7 cellular contexts compared by ENCODE assay signal in genomic region chr22:19172213-19173046, GRCh38. TPM values are rescaled to one million over a fixed set of nuclear protein-coding genes. Genes with fewer than 3 reads are reported as not detected.
DNase-seq lines count a peak whose midpoint lies in the region; ATAC-seq, FAIRE-seq and TF ChIP-seq lines count a peak whose summit lies in the region.

No MANE protein-coding gene starts in this region.

- DNase-seq in HL-60 (ENCODE audit: low read depth in 1 of 2, low spot score in 1 of 2) (no peak), stomach (no peak), AG08395 (ENCODE audit: low spot score) (no peak), urothelium cell line (ENCODE audit: low spot score) (no peak)
- no peak for DNase-seq in activated naive CD4-positive, alpha-beta T cell treated with anti-CD3 and anti-CD28 coated beads, Interleukin-2, amount 50 U/mL, for 72 hours (ENCODE audit: low spot score in 2 of 2)

- intact Hi-C loops in stomach (cut with DNase I; ENCODE audit: low total_unique reads): no loop called here

- H3K36me3 ChIP-seq in iPS-20b (ENCODE audit: insufficient read depth, low read depth, low read length): peaks cover 14% of the 10 kb centered on the region; the same call in 1 of the 2 replicates
- peaks cover 0 to 4% (median 2%) of the 10 kb centered on the region in 4 donors for H3K36me3 ChIP-seq in stomach

- TF ChIP-seq CTCF in HL-60 (IDR thresholded peaks at IDR 0.05; ENCODE audit: insufficient read depth, low read length): no peak
- TF ChIP-seq CTCF in stomach (IDR thresholded peaks at IDR 0.05): no peak

- WGBS in stomach, 5 donors: 30 to 49% (median 33%) methylated on average over 10 to 13 of the region's 13 CpGs

- peak overlapping the region; percentile 96; the same call in 1 of the 2 replicates for H3K9ac ChIP-seq in iPS-20b (ENCODE audit: low read depth, low read length)

- H3K4me3 ChIP-seq in HL-60 (replicated peaks; ENCODE audit: insufficient read depth, low read length) (peak overlapping the region; percentile 93), iPS-20b (ENCODE audit: low read length) (peak overlapping the region; percentile 99), stomach (peak overlapping the region; percentile 80 to 99 (median 97))

- H3K27me3 ChIP-seq in HL-60 (ENCODE audit: insufficient read depth, poor library complexity, severe bottlenecking) (peaks cover 31% of the 10 kb centered on the region), iPS-20b (ENCODE audit: insufficient read depth, low read length) (peaks cover 37% of the 10 kb centered on the region), stomach (peaks cover 10 to 32% (median 30%) of the 10 kb centered on the region in 3 donors)

- peaks cover 27% of the 10 kb centered on the region for H3K4me1 ChIP-seq in iPS-20b (ENCODE audit: insufficient read depth, low read length)
- H3K4me1 ChIP-seq in stomach: peaks cover 62 to 79% (median 76%) of the 10 kb centered on the region in 4 donors

- ATAC-seq in activated naive CD4-positive, alpha-beta T cell treated with anti-CD3 and anti-CD28 coated beads, Interleukin-2, amount 50 U/mL, for 72 hours: peak in 1 of 2 donors; percentile 10
- ATAC-seq in HG03139 (IDR thresholded peaks at IDR 0.05; ENCODE audit: unreplicated experiment): no peak

- no peaks in the 10 kb centered on the region for H3K9me3 ChIP-seq in iPS-20b (ENCODE audit: insufficient read depth, low read depth, low read length)
- H3K9me3 ChIP-seq in stomach: no peaks in the 10 kb centered on the region

- H3K36me3 Mint-ChIP-seq in activated naive CD4-positive, alpha-beta T cell treated with anti-CD3 and anti-CD28 coated beads, Interleukin-2, amount 50 U/mL, for 72 hours: peaks cover 10 to 14% of the 10 kb centered on the region in 2 donors

- H3K27ac ChIP-seq in HL-60 (replicated peaks): peak overlapping the region; percentile 93
- H3K27ac ChIP-seq in iPS-20b (ENCODE audit: low read length): peak overlapping the region; percentile 66
- H3K27ac ChIP-seq in stomach: peak overlapping the region in 4 of 5 donors; percentile 86 to 95 (median 92)

- FAIRE-seq in urothelium cell line (lab: Jason Lieb, UNC): no peak

- no peak for TF ChIP-seq POLR2A in stomach (IDR thresholded peaks at IDR 0.05)

- no peaks in the 10 kb centered on the region for H3K9me3 Mint-ChIP-seq in activated naive CD4-positive, alpha-beta T cell treated with anti-CD3 and anti-CD28 coated beads, Interleukin-2, amount 50 U/mL, for 72 hours

- peak overlapping the region; percentile 91 to 93 for H3K27ac Mint-ChIP-seq in activated naive CD4-positive, alpha-beta T cell treated with anti-CD3 and anti-CD28 coated beads, Interleukin-2, amount 50 U/mL, for 72 hours

- no peak for TF ChIP-seq EP300 in stomach (IDR thresholded peaks at IDR 0.05)

RNA-seq across cellular contexts. Expression of gene SLC25A1, which starts 6.1 kb away (rescaled TPM):
- total RNA-seq in activated naive CD4-positive, alpha-beta T cell treated with anti-CD3 and anti-CD28 coated beads, Interleukin-2, amount 50 U/mL, for 72 hours: 10 to 100 TPM; 59.1 to 61.3 TPM
- total RNA-seq in stomach: 100 to 1,000 TPM in 2 of 5 donors, 10 to 100 TPM in 2, 1 to 10 TPM in 1; 1.2 to 165 (median 41.3) TPM
- 10 to 100 TPM; 31.8 to 69.1 (median 67.2) TPM for polyA plus RNA-seq in stomach

RNA-seq across cellular contexts. Expression of gene GSC2, which starts 22.3 kb away (rescaled TPM):
- not detected for total RNA-seq in activated naive CD4-positive, alpha-beta T cell treated with anti-CD3 and anti-CD28 coated beads, Interleukin-2, amount 50 U/mL, for 72 hours
- total RNA-seq in stomach: not detected
- not detected for polyA plus RNA-seq in stomach

RNA-seq across cellular contexts. Expression of gene ESS2, which starts 28.0 kb away (rescaled TPM):
- total RNA-seq in activated naive CD4-positive, alpha-beta T cell treated with anti-CD3 and anti-CD28 coated beads, Interleukin-2, amount 50 U/mL, for 72 hours: 10 to 100 TPM; 16.5 to 21.5 TPM
- total RNA-seq in stomach: 1 to 10 TPM in 4 of 5 donors, not detected in 1; 1.4 to 9.4 (median 7.9) TPM
- 10 to 100 TPM; 13.3 to 18.5 (median 16.4) TPM for polyA plus RNA-seq in stomach

RNA-seq across cellular contexts. Expression of gene TSSK2, which starts 41.3 kb away (rescaled TPM):
- not detected for total RNA-seq in activated naive CD4-positive, alpha-beta T cell treated with anti-CD3 and anti-CD28 coated beads, Interleukin-2, amount 50 U/mL, for 72 hours
- total RNA-seq in stomach: not detected
- polyA plus RNA-seq in stomach: under 1 TPM in 1 of 3 donors, not detected in 2; 0.08 TPM

RNA-seq across cellular contexts. Expression of gene DGCR2, which starts 50.2 kb away (rescaled TPM):
- total RNA-seq in activated naive CD4-positive, alpha-beta T cell treated with anti-CD3 and anti-CD28 coated beads, Interleukin-2, amount 50 U/mL, for 72 hours: 10 to 100 TPM in 1 of 2 donors, 1 to 10 TPM in 1; 9.5 to 23.6 TPM
- total RNA-seq in stomach: 10 to 100 TPM; 11.1 to 75.3 (median 50.9) TPM
- 10 to 100 TPM in 2 of 3 donors, 1 to 10 TPM in 1; 5.0 to 22.2 (median 15.2) TPM for polyA plus RNA-seq in stomach
